In genomic region chr12:100229036-100229635, GRCh38 we compare ENCODE assay signal across 10 cellular contexts. TPM values are rescaled to one million over a fixed set of nuclear protein-coding genes. Genes with fewer than 3 reads are reported as not detected.
DNase-seq lines count a peak whose midpoint lies in the region; ATAC-seq and TF ChIP-seq lines count a peak whose summit lies in the region.
"Had no signal": no experiment of that assay in that cellular context is flagged by ENCODE, and none has a peak within 500 bp of the region (broad histone marks: within the 10 kb centered on the region; RNA-seq: fewer than 3 reads in every experiment).

No MANE protein-coding gene starts in this region.

- ATAC-seq in WTC11 (0 out of 2 replicates have a peak, but pooled peaks have one; percentile 43), left lobe of liver (peak; percentile 83), HG03135 (IDR thresholded peaks at IDR 0.05; ENCODE audit: unreplicated experiment) (no peak), HG03280 (IDR thresholded peaks at IDR 0.05; ENCODE audit: unreplicated experiment) (no peak), HG02678 (IDR thresholded peaks at IDR 0.05; ENCODE audit: unreplicated experiment) (no peak)

- H3K36me3 Mint-ChIP-seq in WTC11: peaks cover 10% of the 10 kb centered on the region; the same call in 1 of the 2 replicates

- H3K4me1 Mint-ChIP-seq in WTC11: peaks cover 1% of the 10 kb centered on the region

- no peaks in the 10 kb centered on the region for H3K36me3 ChIP-seq in uterus

- DNase-seq in Daoy (ENCODE audit: low read depth) (peak; percentile 13), Kasumi-1 (lab: John Stamatoyannopoulos, UW) (peak; percentile 69 to 74), WTC11 (ENCODE audit: low spot score) (no peak), left lobe of liver (ENCODE audit: low spot score) (no peak), uterus (no peak)
- DNase-seq: activated naive CD4-positive, alpha-beta T cell treated with anti-CD3 and anti-CD28 coated beads for 36 hours; Peyer's patch had no signal

- intact Hi-C loops in uterus (cut with DNase I; ENCODE audit: low total_unique reads): no loop called here

- no peak overlapping the region for H3K4me3 ChIP-seq in uterus
- H3K4me3 ChIP-seq: Peyer's patch had no signal

- POLR2A ChIA-PET in WTC11 (lab: Charles Lee): interaction anchor here (0.6 kb wide), 1 partner anchor 566 kb away, joined by 3 read pairs; no protein-coding TSS in a partner anchor

- TF ChIP-seq CTCF in WTC11 (IDR thresholded peaks at IDR 0.05) (no peak), uterus (IDR thresholded peaks at IDR 0.05) (no peak)

- no peak for TF ChIP-seq POLR2A in uterus (IDR thresholded peaks at IDR 0.05)

- H3K4me3 Mint-ChIP-seq in WTC11: no peak overlapping the region
- H3K4me3 Mint-ChIP-seq: activated naive CD4-positive, alpha-beta T cell treated with anti-CD3 and anti-CD28 coated beads for 36 hours had no signal

- no peaks in the 10 kb centered on the region for H3K27me3 Mint-ChIP-seq in WTC11 (ENCODE audit: low read depth)

- no peaks in the 10 kb centered on the region for H3K27me3 ChIP-seq in uterus
- H3K27me3 ChIP-seq: Peyer's patch had no signal

- H3K4me1 ChIP-seq in uterus: no peaks in the 10 kb centered on the region
- H3K4me1 ChIP-seq: Peyer's patch had no signal

- H3K27ac Mint-ChIP-seq in WTC11: no peak overlapping the region
- H3K27ac Mint-ChIP-seq: activated naive CD4-positive, alpha-beta T cell treated with anti-CD3 and anti-CD28 coated beads for 36 hours had no signal

- H3K9me3 Mint-ChIP-seq in WTC11: no peaks in the 10 kb centered on the region
- H3K9me3 Mint-ChIP-seq: activated naive CD4-positive, alpha-beta T cell treated with anti-CD3 and anti-CD28 coated beads for 36 hours had no signal

- H3K9me3 ChIP-seq in uterus: no peaks in the 10 kb centered on the region
- H3K9me3 ChIP-seq: Peyer's patch had no signal

- CTCF ChIA-PET in WTC11 (lab: Charles Lee): interaction anchor here (0.6 to 1.4 kb wide), 8 partner anchors 10 to 841 kb away, joined by 3 to 5 read pairs (median 3); no protein-coding TSS in a partner anchor

- no peak overlapping the region for H3K27ac ChIP-seq in uterus
- H3K27ac ChIP-seq: Peyer's patch had no signal

TF ChIP-seq in WTC11, 78 proteins besides CTCF, POLR2A, EP300 and RAD21:
- TF ChIP-seq ZNF121 (CRISPR knock-in tag; IDR thresholded peaks at IDR 0.05) (0 out of 2 replicates have a peak, but pooled peaks have one; percentile 47), AFF4 (CRISPR knock-in tag; IDR thresholded peaks at IDR 0.05; ENCODE audit: borderline replicate concordance) (no peak), ESRRA (CRISPR knock-in tag; IDR thresholded peaks at IDR 0.05; ENCODE audit: borderline replicate concordance) (no peak)

RNA-seq across cellular contexts. Expression of gene ACTR6, which starts 28.5 kb away (rescaled TPM):
- 57.4 and 57.7 TPM in 2 replicates for total RNA-seq in Daoy (2014; rRNA removed; shearing (Covaris generic))
- total RNA-seq in WTC11 (2021) (34.7 to 37.6 TPM (median 36.1 TPM) in 3 replicates), left lobe of liver (10.2 TPM), uterus (100 to 1,000 TPM in 1 of 4 donors, 10 to 100 TPM in 3; 13.8 to 131 (median 34.8) TPM)

RNA-seq across cellular contexts. Expression of gene DEPDC4, which starts 37.7 kb away (rescaled TPM):
- total RNA-seq in Daoy (2014; rRNA removed; shearing (Covaris generic)): 1.1 and 2.4 TPM in 2 replicates
- total RNA-seq in WTC11 (2021) (4.4 to 5.5 TPM (median 5.5 TPM) in 3 replicates), left lobe of liver (2.5 TPM), uterus (10 to 100 TPM in 1 of 4 donors, 1 to 10 TPM in 2, not detected in 1; 1.2 to 11.1 (median 1.6) TPM)

RNA-seq across cellular contexts. Expression of gene SCYL2, which starts 37.8 kb away (rescaled TPM):
- 33.9 and 39.3 TPM in 2 replicates for total RNA-seq in Daoy (2014; rRNA removed; shearing (Covaris generic))
- total RNA-seq in WTC11 (2021) (33.4 to 37.1 TPM (median 33.8 TPM) in 3 replicates), left lobe of liver (24.2 TPM), uterus (100 to 1,000 TPM in 1 of 4 donors, 10 to 100 TPM in 3; 24.6 to 103 (median 42.5) TPM)

Comparison
In these comparisons a context has a peak if more than half of its experiments do, and no peak if none do; other contexts are left out.
1. DNase-seq: peak in Daoy (single experiment) and Kasumi-1 (2 of 2); none in WTC11 (single experiment), left lobe of liver (single experiment) and uterus (0 of 2).
2. ATAC-seq: peak in WTC11 (single experiment) and left lobe of liver (single experiment); none in HG03135 (single experiment), HG03280 (single experiment) and HG02678 (single experiment).